In the genomic region with DNA sequence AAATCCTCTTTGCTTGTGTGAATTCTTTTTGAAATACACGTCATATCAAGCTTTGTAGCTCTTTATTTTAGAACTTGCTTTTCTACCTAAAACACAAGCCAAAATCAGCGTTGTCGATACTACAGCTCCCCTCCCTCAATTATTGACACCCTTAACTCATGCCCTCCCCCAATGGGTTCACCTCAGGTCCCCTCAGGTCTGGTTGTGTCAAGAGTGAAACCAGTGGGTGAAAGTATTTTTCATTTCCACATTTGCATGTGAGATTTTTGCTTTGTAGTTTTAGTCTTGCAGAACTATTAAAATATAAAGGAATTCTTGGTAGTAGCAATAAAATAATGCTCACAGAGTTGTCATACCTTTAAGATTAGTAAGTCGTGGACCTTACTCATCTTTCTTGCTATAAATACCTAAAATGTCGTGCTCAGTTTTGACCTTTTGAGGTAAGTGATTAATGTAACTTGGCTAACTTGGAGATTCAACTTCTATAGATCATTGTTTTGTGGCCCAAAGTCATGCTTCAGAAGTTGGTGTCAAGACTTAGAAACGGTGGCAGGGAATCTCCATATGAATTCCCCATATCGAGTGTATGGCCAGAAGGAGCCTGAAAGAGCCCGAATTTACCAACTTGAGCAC, we compare ENCODE assay signal across 8 cellular contexts. TPM values are rescaled to one million over a fixed set of nuclear protein-coding genes. Genes with fewer than 3 reads are reported as not detected.
DNase-seq lines count a peak whose midpoint lies in the region; ATAC-seq, FAIRE-seq and TF ChIP-seq lines count a peak whose summit lies in the region.

No MANE protein-coding gene starts in this region.

- no peaks in the 10 kb centered on the region for H3K9me3 Mint-ChIP-seq in endothelial cell (ENCODE audit: unreplicated experiment)
- H3K9me3 Mint-ChIP-seq in stimulated activated naive CD8-positive, alpha-beta T cell treated with anti-CD3 and anti-CD28 coated beads, Interleukin-15, amount 100 ng/mL, for 72 hours = no peaks in the 10 kb centered on the region

- no peak for TF ChIP-seq CTCF in endothelial cell (IDR thresholded peaks at IDR 0.05; ENCODE audit: unreplicated experiment)

- peaks cover 18% of the 10 kb centered on the region for H3K4me1 ChIP-seq in ACC112 (ENCODE audit: control insufficient read depth, insufficient read depth, low read length, unreplicated experiment)

- H3K4me3 ChIP-seq in ACC112 (ENCODE audit: low read depth, low read length) = peak overlapping the region; percentile 78

- FAIRE-seq in GM19239 (lab: Jason Lieb, UNC) = peak; percentile 84

- no peak overlapping the region for H3K27ac Mint-ChIP-seq in endothelial cell (ENCODE audit: unreplicated experiment)
- peak overlapping the region; percentile 83 to 88 for H3K27ac Mint-ChIP-seq in stimulated activated naive CD8-positive, alpha-beta T cell treated with anti-CD3 and anti-CD28 coated beads, Interleukin-15, amount 100 ng/mL, for 72 hours

- ATAC-seq in stimulated activated naive CD8-positive, alpha-beta T cell treated with anti-CD3 and anti-CD28 coated beads, Interleukin-15, amount 100 ng/mL, for 72 hours = peak; percentile 49

- H3K27me3 Mint-ChIP-seq in endothelial cell (ENCODE audit: unreplicated experiment) = peaks cover 6% of the 10 kb centered on the region
- no peaks in the 10 kb centered on the region for H3K27me3 Mint-ChIP-seq in stimulated activated naive CD8-positive, alpha-beta T cell treated with anti-CD3 and anti-CD28 coated beads, Interleukin-15, amount 100 ng/mL, for 72 hours

- no peak for DNase-seq in GM19239 (ENCODE audit: insufficient read length, low spot score)
- peak; percentile 45 for DNase-seq in LHCN-M2 (ENCODE audit: low read depth)
- DNase-seq in endothelial cell (ENCODE audit: low spot score) = no peak
- no peak for DNase-seq in stimulated activated naive CD8-positive, alpha-beta T cell treated with anti-CD3 and anti-CD28 coated beads, Interleukin-15, amount 100 ng/mL, for 72 hours
- no peak for DNase-seq in NCI-H226
- no peak for DNase-seq in NCI-H1048 (lab: John Stamatoyannopoulos, UW)
- DNase-seq in dermis blood vessel endothelial cell = no peak

- H2AFZ ChIP-seq in ACC112 (ENCODE audit: low read length, unreplicated experiment) = no peak overlapping the region

- H3K36me3 ChIP-seq in ACC112 (ENCODE audit: insufficient read depth, low read length) = no peaks in the 10 kb centered on the region

- H3K4me1 Mint-ChIP-seq in endothelial cell (ENCODE audit: unreplicated experiment) = peaks cover 13% of the 10 kb centered on the region
- H3K4me1 Mint-ChIP-seq in stimulated activated naive CD8-positive, alpha-beta T cell treated with anti-CD3 and anti-CD28 coated beads, Interleukin-15, amount 100 ng/mL, for 72 hours = peaks cover 21% of the 10 kb centered on the region

- H3K36me3 Mint-ChIP-seq in endothelial cell (ENCODE audit: low read depth, unreplicated experiment) = no peaks in the 10 kb centered on the region

- peak overlapping the region; percentile 96 for H3K4me3 Mint-ChIP-seq in endothelial cell (ENCODE audit: unreplicated experiment)
- peak overlapping the region; percentile 88 to 93 for H3K4me3 Mint-ChIP-seq in stimulated activated naive CD8-positive, alpha-beta T cell treated with anti-CD3 and anti-CD28 coated beads, Interleukin-15, amount 100 ng/mL, for 72 hours

- peaks cover 16% of the 10 kb centered on the region for H3K79me2 ChIP-seq in ACC112 (ENCODE audit: control insufficient read depth, insufficient read depth, low read length, unreplicated experiment)

- peak overlapping the region; percentile 18; the same call in 1 of the 2 replicates for H3K27ac ChIP-seq in ACC112 (ENCODE audit: low read depth, low read length)

- no peaks in the 10 kb centered on the region for H3K27me3 ChIP-seq in ACC112 (ENCODE audit: insufficient read depth, low read length)

RNA-seq across cellular contexts. Expression of gene ACTR3B, which starts 1.7 kb away (rescaled TPM):
- total RNA-seq in LHCN-M2 (2014; rRNA removed) = 4.9 and 28.1 TPM in 2 replicates
- polyA plus RNA-seq in LHCN-M2 (2012) = 8.6 TPM
- 8.7 TPM for total RNA-seq in endothelial cell (ENCODE audit: unreplicated experiment)
- total RNA-seq in dermis blood vessel endothelial cell = 4.3 and 10.0 TPM in 2 replicates
